In genomic region chr10:97869091-97870042, GRCh38 we compare ENCODE assay signal across 2 cellular contexts.
TF ChIP-seq lines count a peak whose summit lies in the region.

No MANE protein-coding gene starts in this region.

TF ChIP-seq in A549, 52 proteins besides CTCF, POLR2A, EP300 and RAD21 (continued from another document):
- TF ChIP-seq ELK1 (IDR thresholded peaks at IDR 0.05; ENCODE audit: low read depth, low read length) (no peak), JUN (IDR thresholded peaks at IDR 0.05) (0 out of 5 replicates have a peak, but pooled peaks of 1 of the 2 experiments have one; percentile 21), MAX (IDR thresholded peaks at IDR 0.05) (peak; percentile 88), FOSL2 (IDR thresholded peaks at IDR 0.05) (no peak), FOSL2 (CRISPR knock-in tag; IDR thresholded peaks at IDR 0.05) (no peak), EHF (CRISPR knock-in tag; IDR thresholded peaks at IDR 0.05) (no peak), HOXA7 (CRISPR knock-in tag; IDR thresholded peaks at IDR 0.05) (no peak), NFE2L2 (conservative IDR thresholded peaks at IDR 0.05; ENCODE audit: low read length) (no peak), SMC3 (IDR thresholded peaks at IDR 0.05) (peak; percentile 98), SREBF2 (IDR thresholded peaks at IDR 0.05) (no peak), BCL3 (IDR thresholded peaks at IDR 0.05) (no peak), FOXS1 (CRISPR knock-in tag; IDR thresholded peaks at IDR 0.05) (no peak), E2F6 (IDR thresholded peaks at IDR 0.05; ENCODE audit: borderline replicate concordance, low read depth) (peak; percentile 60; the same call in 1 of the 2 replicates), PBX3 (IDR thresholded peaks at IDR 0.05) (no peak), RFX5 (IDR thresholded peaks at IDR 0.05) (no peak), RARB (CRISPR knock-in tag; IDR thresholded peaks at IDR 0.05) (no peak)

TF ChIP-seq in K562, 482 proteins besides CTCF, POLR2A, EP300 and RAD21 (continued from another document and continues in another):
- TF ChIP-seq ZBTB12 (CRISPR knock-in tag; IDR thresholded peaks at IDR 0.05) (no peak), SP1 (CRISPR knock-in tag; IDR thresholded peaks at IDR 0.05) (no peak), DEAF1 (CRISPR knock-in tag; IDR thresholded peaks at IDR 0.05) (peak; percentile 87), ZNF398 (CRISPR knock-in tag; IDR thresholded peaks at IDR 0.05) (no peak), PBX2 (CRISPR knock-in tag; IDR thresholded peaks at IDR 0.05; ENCODE audit: low read depth) (no peak), PBX2 (tag; conservative IDR thresholded peaks at IDR 0.05; ENCODE audit: low read depth) (no peak), EWSR1 (IDR thresholded peaks at IDR 0.05; ENCODE audit: borderline replicate concordance, low read depth, partially characterized antibody) (no peak), ZBTB9 (CRISPR knock-in tag; IDR thresholded peaks at IDR 0.05) (peak; percentile 35; the same call in 1 of the 2 replicates), TCF3 (CRISPR knock-in tag; IDR thresholded peaks at IDR 0.05) (peak; percentile 22; the same call in 1 of the 2 replicates), BHLHE40 (IDR thresholded peaks at IDR 0.05; ENCODE audit: low read length) (peak; percentile 16; the same call in 1 of the 2 replicates), PYGO2 (tag; IDR thresholded peaks at IDR 0.05) (no peak), XRCC5 (IDR thresholded peaks at IDR 0.05; ENCODE audit: low read depth, low read length) (no peak), ZBTB5 (IDR thresholded peaks at IDR 0.05) (no peak), AFF1 (IDR thresholded peaks at IDR 0.05; ENCODE audit: low read depth in 1 of 2, partially characterized antibody in 2 of 2) (no peak), MNT (conservative IDR thresholded peaks at IDR 0.05) (0 out of 4 replicates have a peak, but pooled peaks of 1 of the 2 experiments have one; percentile 13), TFAP4 (CRISPR knock-in tag; IDR thresholded peaks at IDR 0.05; ENCODE audit: borderline replicate concordance) (peak; percentile 50; the same call in 1 of the 2 replicates), SMC3 (conservative IDR thresholded peaks at IDR 0.05; ENCODE audit: insufficient read depth, low read depth, low read length) (peak; percentile 85), ZFP30 (CRISPR knock-in tag; IDR thresholded peaks at IDR 0.05; ENCODE audit: borderline replicate concordance) (no peak), ETV1 (tag; conservative IDR thresholded peaks at IDR 0.05; ENCODE audit: low read depth) (peak; percentile 84), NUFIP1 (IDR thresholded peaks at IDR 0.05; ENCODE audit: partially characterized antibody) (no peak), GATA2 (CRISPR knock-in tag; IDR thresholded peaks at IDR 0.05) (no peak), WHSC1 (IDR thresholded peaks at IDR 0.05; ENCODE audit: low read length) (no peak), SRSF3 (IDR thresholded peaks at IDR 0.05; ENCODE audit: insufficient read depth, low read length) (no peak), ETV5 (CRISPR knock-in tag; IDR thresholded peaks at IDR 0.05; ENCODE audit: low read depth) (peak; percentile 74; the same call in 1 of the 2 replicates), ZC3H8 (IDR thresholded peaks at IDR 0.05) (no peak), RB1 (IDR thresholded peaks at IDR 0.05; ENCODE audit: low read depth) (0 out of 2 replicates have a peak, but pooled peaks have one; percentile 26), PKNOX1 (IDR thresholded peaks at IDR 0.05) (0 out of 2 replicates have a peak, but pooled peaks have one; percentile 6), KAT2B (IDR thresholded peaks at IDR 0.05; ENCODE audit: low read depth, low read length) (no peak), MYBL2 (IDR thresholded peaks at IDR 0.05; ENCODE audit: low read depth) (no peak), MYBL2 (CRISPR knock-in tag; IDR thresholded peaks at IDR 0.05; ENCODE audit: borderline replicate concordance) (no peak), CBX2 (IDR thresholded peaks at IDR 0.05; ENCODE audit: insufficient read depth, low read length, poor library complexity, severe bottlenecking) (no peak), ARID1B (IDR thresholded peaks at IDR 0.05) (no peak), THRAP3 (IDR thresholded peaks at IDR 0.05; ENCODE audit: borderline replicate concordance) (no peak), ELF4 (CRISPR knock-in tag; IDR thresholded peaks at IDR 0.05) (no peak), ELF1 (tag; IDR thresholded peaks at IDR 0.05) (0 out of 2 replicates have a peak, but pooled peaks have one; percentile 10), LARP7 (IDR thresholded peaks at IDR 0.05) (no peak), GABPA (tag; conservative IDR thresholded peaks at IDR 0.05; ENCODE audit: low read depth) (0 out of 2 replicates have a peak, but pooled peaks have one; percentile 21), ARID2 (IDR thresholded peaks at IDR 0.05) (peak; percentile 78)
